In the genomic region with DNA sequence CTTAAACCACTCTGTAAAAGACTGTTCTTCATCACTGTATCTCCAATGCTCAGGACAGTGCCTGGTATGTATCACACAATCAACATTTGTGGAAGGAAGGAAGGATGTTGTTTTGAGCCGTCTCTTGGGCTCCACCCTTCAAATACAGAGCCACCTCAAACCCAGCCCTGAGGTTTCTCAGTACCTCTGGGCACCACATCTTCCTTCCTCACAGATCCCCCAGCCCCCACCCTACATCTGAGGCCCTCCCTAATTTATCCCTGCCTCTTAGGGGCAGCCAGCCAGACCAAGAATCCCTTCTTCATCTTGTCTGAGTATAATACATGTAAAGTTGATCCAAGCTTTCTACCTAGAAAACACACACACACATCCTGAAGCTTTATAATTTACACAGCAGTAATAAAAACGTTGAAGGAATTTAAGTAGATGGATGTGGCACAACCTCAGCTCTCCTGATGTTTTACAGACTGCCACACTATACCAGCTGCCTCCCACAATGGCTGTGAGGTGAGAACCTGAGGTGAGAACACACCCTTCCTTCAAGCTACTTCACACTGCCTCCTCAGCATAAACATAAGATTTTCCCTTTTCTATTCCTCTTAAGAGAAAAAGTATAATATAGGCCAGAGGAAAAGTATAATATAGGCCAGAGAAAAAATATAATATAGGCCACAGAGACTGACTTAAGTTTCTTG, we compare ENCODE assay signal across 1 cellular context.
TF ChIP-seq lines count a peak whose summit lies in the region.

No MANE protein-coding gene starts in this region.

TF ChIP-seq in K562, 482 proteins besides CTCF, POLR2A, EP300 and RAD21 (continued from another document):
- TF ChIP-seq MCM5 (IDR thresholded peaks at IDR 0.05; ENCODE audit: low read depth): no peak
- TF ChIP-seq, protein P1, sequence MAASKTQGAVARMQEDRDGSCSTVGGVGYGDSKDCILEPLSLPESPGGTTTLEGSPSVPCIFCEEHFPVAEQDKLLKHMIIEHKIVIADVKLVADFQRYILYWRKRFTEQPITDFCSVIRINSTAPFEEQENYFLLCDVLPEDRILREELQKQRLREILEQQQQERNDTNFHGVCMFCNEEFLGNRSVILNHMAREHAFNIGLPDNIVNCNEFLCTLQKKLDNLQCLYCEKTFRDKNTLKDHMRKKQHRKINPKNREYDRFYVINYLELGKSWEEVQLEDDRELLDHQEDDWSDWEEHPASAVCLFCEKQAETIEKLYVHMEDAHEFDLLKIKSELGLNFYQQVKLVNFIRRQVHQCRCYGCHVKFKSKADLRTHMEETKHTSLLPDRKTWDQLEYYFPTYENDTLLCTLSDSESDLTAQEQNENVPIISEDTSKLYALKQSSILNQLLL (CRISPR knock-in tag; IDR thresholded peaks at IDR 0.05; ENCODE audit: borderline replicate concordance): no peak
- no peak for TF ChIP-seq PHTF2 (CRISPR knock-in tag; IDR thresholded peaks at IDR 0.05)
- no peak for TF ChIP-seq KDM2B (CRISPR knock-in tag; IDR thresholded peaks at IDR 0.05)
- TF ChIP-seq RBM34 (IDR thresholded peaks at IDR 0.05; ENCODE audit: borderline replicate concordance, insufficient read depth, low read length): no peak
- TF ChIP-seq, protein P2, sequence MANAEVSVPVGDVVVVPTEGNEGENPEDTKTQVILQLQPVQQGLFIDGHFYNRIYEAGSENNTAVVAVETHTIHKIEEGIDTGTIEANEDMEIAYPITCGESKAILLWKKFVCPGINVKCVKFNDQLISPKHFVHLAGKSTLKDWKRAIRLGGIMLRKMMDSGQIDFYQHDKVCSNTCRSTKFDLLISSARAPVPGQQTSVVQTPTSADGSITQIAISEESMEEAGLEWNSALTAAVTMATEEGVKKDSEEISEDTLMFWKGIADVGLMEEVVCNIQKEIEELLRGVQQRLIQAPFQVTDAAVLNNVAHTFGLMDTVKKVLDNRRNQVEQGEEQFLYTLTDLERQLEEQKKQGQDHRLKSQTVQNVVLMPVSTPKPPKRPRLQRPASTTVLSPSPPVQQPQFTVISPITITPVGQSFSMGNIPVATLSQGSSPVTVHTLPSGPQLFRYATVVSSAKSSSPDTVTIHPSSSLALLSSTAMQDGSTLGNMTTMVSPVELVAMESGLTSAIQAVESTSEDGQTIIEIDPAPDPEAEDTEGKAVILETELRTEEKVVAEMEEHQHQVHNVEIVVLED (CRISPR knock-in tag; IDR thresholded peaks at IDR 0.05): no peak
- TF ChIP-seq GATAD2A (IDR thresholded peaks at IDR 0.05): no peak
- TF ChIP-seq, protein P3, sequence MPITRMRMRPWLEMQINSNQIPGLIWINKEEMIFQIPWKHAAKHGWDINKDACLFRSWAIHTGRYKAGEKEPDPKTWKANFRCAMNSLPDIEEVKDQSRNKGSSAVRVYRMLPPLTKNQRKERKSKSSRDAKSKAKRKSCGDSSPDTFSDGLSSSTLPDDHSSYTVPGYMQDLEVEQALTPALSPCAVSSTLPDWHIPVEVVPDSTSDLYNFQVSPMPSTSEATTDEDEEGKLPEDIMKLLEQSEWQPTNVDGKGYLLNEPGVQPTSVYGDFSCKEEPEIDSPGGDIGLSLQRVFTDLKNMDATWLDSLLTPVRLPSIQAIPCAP (CRISPR knock-in tag; IDR thresholded peaks at IDR 0.05; ENCODE audit: borderline replicate concordance): no peak
